Comparison of ENCODE assay signal across 13 cellular contexts in genomic region chr3:86815880-86816279, GRCh38.
"Had no signal": no experiment of that assay in that cellular context is flagged by ENCODE, and none has a peak within 500 bp of the region (broad histone marks: within the 10 kb centered on the region; RNA-seq: fewer than 3 reads in every experiment).

No MANE protein-coding gene starts in this region.

- H3K9me3 ChIP-seq: esophagus muscularis mucosa, mucosa of descending colon, tibial artery, vagina had no signal

- H3K4me1 Mint-ChIP-seq: activated CD8-positive, alpha-beta memory T cell treated with anti-CD3 and anti-CD28 coated beads, Interleukin-2, amount 10 ng/mL, durations not matched to agents 7 days and 5 days; natural killer cell had no signal

- DNase-seq: activated CD4-positive, alpha-beta T cell treated with anti-CD3 and anti-CD28 coated beads, Interleukin-2, amount 50 U/mL, for 4 hours; activated CD8-positive, alpha-beta memory T cell treated with anti-CD3 and anti-CD28 coated beads, Interleukin-2, amount 10 ng/mL, durations not matched to agents 7 days and 5 days; activated effector memory CD4-positive, alpha-beta T cell treated with anti-CD3 and anti-CD28 coated beads, Interleukin-2, amount 50 U/mL, for 16 hours; activated T-cell treated with anti-CD3 and anti-CD28 coated beads, Interleukin-2, amount 50 U/mL, for 24 hours; amygdala; mucosa of descending colon; natural killer cell; occipital lobe; tibial artery had no signal

- H3K27ac ChIP-seq: tibial artery, vagina had no signal

- H3K36me3 ChIP-seq: esophagus muscularis mucosa, tibial artery, vagina had no signal

- H3K4me3 Mint-ChIP-seq: activated CD8-positive, alpha-beta memory T cell treated with anti-CD3 and anti-CD28 coated beads, Interleukin-2, amount 10 ng/mL, durations not matched to agents 7 days and 5 days; activated T-cell treated with anti-CD3 and anti-CD28 coated beads, Interleukin-2, amount 50 U/mL, for 24 hours; natural killer cell had no signal

- H3K4me1 ChIP-seq: esophagus muscularis mucosa, vagina had no signal

- H3K27me3 Mint-ChIP-seq: activated CD8-positive, alpha-beta memory T cell treated with anti-CD3 and anti-CD28 coated beads, Interleukin-2, amount 10 ng/mL, durations not matched to agents 7 days and 5 days; activated T-cell treated with anti-CD3 and anti-CD28 coated beads, Interleukin-2, amount 50 U/mL, for 24 hours had no signal

- FAIRE-seq: islet of Langerhans had no signal

- H3K36me3 Mint-ChIP-seq: activated CD8-positive, alpha-beta memory T cell treated with anti-CD3 and anti-CD28 coated beads, Interleukin-2, amount 10 ng/mL, durations not matched to agents 7 days and 5 days; activated naive CD4-positive, alpha-beta T cell treated with anti-CD3 and anti-CD28 coated beads, Interleukin-2, amount 50 U/mL, for 72 hours; natural killer cell had no signal

- H3K27me3 ChIP-seq: esophagus muscularis mucosa, tibial artery, vagina had no signal

- H3K27ac Mint-ChIP-seq: activated CD8-positive, alpha-beta memory T cell treated with anti-CD3 and anti-CD28 coated beads, Interleukin-2, amount 10 ng/mL, durations not matched to agents 7 days and 5 days; activated naive CD4-positive, alpha-beta T cell treated with anti-CD3 and anti-CD28 coated beads, Interleukin-2, amount 50 U/mL, for 72 hours; activated T-cell treated with anti-CD3 and anti-CD28 coated beads, Interleukin-2, amount 50 U/mL, for 24 hours; natural killer cell had no signal

- H3K4me3 ChIP-seq: esophagus muscularis mucosa, mucosa of descending colon, tibial artery, vagina had no signal
